Comparison of ENCODE assay signal across 37 cellular contexts in genomic region chr11:89052220-89052619, GRCh38. TPM values are rescaled to one million over a fixed set of nuclear protein-coding genes. Genes with fewer than 3 reads are reported as not detected.
"Had no signal": no experiment of that assay in that cellular context is flagged by ENCODE, and none has a peak within 500 bp of the region (broad histone marks: within the 10 kb centered on the region; RNA-seq: fewer than 3 reads in every experiment).

No MANE protein-coding gene starts in this region.

- H3K9me3 ChIP-seq: MG63 had no signal

- H3K27me3 ChIP-seq: MG63 had no signal

- DNase-seq: Karpas-422, Kasumi-1, MG63, MM.1S, MV-4-11, NCI-H1048, NCI-H1092, NCI-H1092 treated with DMSO at 0.1 percent for 48 hours, NCI-H1105, NCI-H1105 treated with DMSO at 0.1 percent for 48 hours, NCI-H1417, NCI-H1417 treated with DMSO at 0.1 percent for 48 hours, NCI-H1436, NCI-H1436 treated with DMSO at 0.1 percent for 48 hours, NCI-H146, NCI-H1694, NCI-H1694 treated with DMSO at 0.1 percent for 48 hours, NCI-H187, NCI-H187 treated with DMSO at 0.1 percent for 48 hours, NCI-H1930, NCI-H2029, NCI-H2029 treated with DMSO at 0.1 percent for 48 hours, NCI-H2081, NCI-H2081 treated with DMSO at 0.1 percent for 48 hours, NCI-H2107, NCI-H2171, NCI-H2171 treated with DMSO at 0.1 percent for 48 hours, NCI-H2227 treated with DMSO at 0.1 percent for 48 hours, NCI-H226, NCI-H345, NCI-H446, NCI-H446 treated with DMSO at 0.1 percent for 48 hours, NCI-H510A, NCI-H510A treated with DMSO at 0.1 percent for 48 hours had no signal

- H3K4me3 ChIP-seq: MG63 had no signal

- H3K36me3 ChIP-seq: MG63 had no signal

RNA-seq across cellular contexts. Expression of gene GRM5, which starts 13.6 kb away (rescaled TPM):
- total RNA-seq: LHCN-M2, MCF 10A, NCI-H460 had no signal
